24 cellular contexts compared by ENCODE assay signal in the genomic region with DNA sequence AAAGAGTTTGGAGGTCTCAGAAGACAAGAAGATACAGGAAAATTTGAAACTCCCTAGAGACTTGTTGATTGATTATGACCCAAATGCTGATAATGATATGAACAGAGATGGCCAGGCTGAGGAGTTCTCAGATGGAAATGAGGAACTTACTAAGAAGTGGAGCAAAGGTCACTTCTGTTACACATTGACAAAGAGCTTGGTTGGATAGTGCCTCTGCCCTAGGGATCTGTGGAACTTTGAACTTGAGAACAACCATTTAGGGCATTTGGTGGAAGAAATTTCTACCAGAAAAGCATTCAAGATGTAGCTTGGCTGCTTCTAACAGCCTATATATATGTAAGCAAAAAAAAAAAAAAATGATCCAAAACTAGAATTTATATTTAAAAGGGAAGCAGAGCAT. TPM values are rescaled to one million over a fixed set of nuclear protein-coding genes. Genes with fewer than 3 reads are reported as not detected.
"Had no signal": no experiment of that assay in that cellular context is flagged by ENCODE, and none has a peak within 500 bp of the region (broad histone marks: within the 10 kb centered on the region; RNA-seq: fewer than 3 reads in every experiment).

No MANE protein-coding gene starts in this region.

- H3K9me3 ChIP-seq: adrenal gland, ascending aorta, sigmoid colon, thyroid gland had no signal

- H3K27ac Mint-ChIP-seq: activated B cell treated with CpG ODN at 0.5 μM for 24 hours; activated CD4-positive, alpha-beta T cell treated with anti-CD3 and anti-CD28 coated beads for 36 hours; activated naive CD8-positive, alpha-beta T cell; activated T-cell treated with anti-CD3 and anti-CD28 coated beads, Interleukin-2, amount 50 U/mL, for 24 hours; activated T-helper 17 cell treated with anti-CD3 and anti-CD28 coated beads, Interleukin-2, amount 50 U/mL, for 72 hours; naive B cell had no signal

- H3K27ac ChIP-seq: adrenal gland, ascending aorta, brain microvascular endothelial cell, foreskin keratinocyte, sigmoid colon, thyroid gland had no signal

- H3K4me1 ChIP-seq: adrenal gland, ascending aorta, foreskin keratinocyte, sigmoid colon, thyroid gland had no signal

- H3K4me3 Mint-ChIP-seq: activated B cell treated with CpG ODN at 0.5 μM for 24 hours; activated CD4-positive, alpha-beta T cell treated with anti-CD3 and anti-CD28 coated beads for 36 hours; activated naive CD8-positive, alpha-beta T cell; activated T-cell treated with anti-CD3 and anti-CD28 coated beads, Interleukin-2, amount 50 U/mL, for 24 hours; activated T-helper 17 cell treated with anti-CD3 and anti-CD28 coated beads, Interleukin-2, amount 50 U/mL, for 72 hours; naive B cell had no signal

- DNase-seq: activated B cell treated with CpG ODN at 0.5 μM for 24 hours; activated CD4-positive, alpha-beta T cell treated with anti-CD3 and anti-CD28 coated beads for 36 hours; activated CD4-positive, alpha-beta T cell treated with anti-CD3 and anti-CD28 coated beads, Interleukin-2, amount 50 U/mL, for 4 hours; activated CD8-positive, alpha-beta memory T cell treated with anti-CD3 and anti-CD28 coated beads for 24 hours; activated CD8-positive, alpha-beta memory T cell treated with anti-CD3 and anti-CD28 coated beads, Interleukin-2, amount 50 U/mL, for 4 hours; activated T-cell treated with anti-CD3 and anti-CD28 coated beads, Interleukin-2, amount 50 U/mL, for 24 hours; adrenal gland; brain microvascular endothelial cell; caudate nucleus; dermis blood vessel endothelial cell; effector CD8-positive, alpha-beta T cell; foreskin keratinocyte; kidney; left ventricle myocardium superior; naive B cell; nucleus accumbens; sigmoid colon; stimulated activated CD4-positive, alpha-beta T cell treated with anti-CD3 and anti-CD28 coated beads, Interleukin-2, amount 100 ng/mL, for 48 hours; stimulated activated naive CD4-positive, alpha-beta T cell treated with Interleukin-2 at 50 U/mL for 16 hours; thyroid gland had no signal

- H3K4me3 ChIP-seq: adrenal gland, ascending aorta, sigmoid colon, thyroid gland had no signal

- H3K36me3 Mint-ChIP-seq: activated naive CD8-positive, alpha-beta T cell; naive B cell had no signal

- H3K36me3 ChIP-seq: adrenal gland, ascending aorta, brain microvascular endothelial cell, sigmoid colon, thyroid gland had no signal

- H3K4me1 Mint-ChIP-seq: activated B cell treated with CpG ODN at 0.5 μM for 24 hours; activated CD4-positive, alpha-beta T cell treated with anti-CD3 and anti-CD28 coated beads for 36 hours; activated T-helper 17 cell treated with anti-CD3 and anti-CD28 coated beads, Interleukin-2, amount 50 U/mL, for 72 hours; naive B cell had no signal

- H3K9me3 Mint-ChIP-seq: activated B cell treated with CpG ODN at 0.5 μM for 24 hours had no signal

- H3K27me3 ChIP-seq: adrenal gland, ascending aorta, brain microvascular endothelial cell, foreskin keratinocyte, sigmoid colon, thyroid gland had no signal

- H3K27me3 Mint-ChIP-seq: activated B cell treated with CpG ODN at 0.5 μM for 24 hours; activated CD4-positive, alpha-beta T cell treated with anti-CD3 and anti-CD28 coated beads for 36 hours; activated naive CD8-positive, alpha-beta T cell; activated T-cell treated with anti-CD3 and anti-CD28 coated beads, Interleukin-2, amount 50 U/mL, for 24 hours; activated T-helper 17 cell treated with anti-CD3 and anti-CD28 coated beads, Interleukin-2, amount 50 U/mL, for 72 hours; naive B cell had no signal

RNA-seq across cellular contexts. Expression of a gene that starts 48.9 kb away (rescaled TPM):
- total RNA-seq: activated B cell treated with CpG ODN at 0.5 μM for 24 hours; activated T-helper 17 cell treated with anti-CD3 and anti-CD28 coated beads, Interleukin-2, amount 50 U/mL, for 72 hours; T-helper 2 cell treated with Interferon-gamma antibody and Interleukin-4, amounts not matched to agents 100 ng/mL and 5 ng/mL, for 36 hours had no signal
